Comparison of ENCODE assay signal across 14 cellular contexts in the genomic region with DNA sequence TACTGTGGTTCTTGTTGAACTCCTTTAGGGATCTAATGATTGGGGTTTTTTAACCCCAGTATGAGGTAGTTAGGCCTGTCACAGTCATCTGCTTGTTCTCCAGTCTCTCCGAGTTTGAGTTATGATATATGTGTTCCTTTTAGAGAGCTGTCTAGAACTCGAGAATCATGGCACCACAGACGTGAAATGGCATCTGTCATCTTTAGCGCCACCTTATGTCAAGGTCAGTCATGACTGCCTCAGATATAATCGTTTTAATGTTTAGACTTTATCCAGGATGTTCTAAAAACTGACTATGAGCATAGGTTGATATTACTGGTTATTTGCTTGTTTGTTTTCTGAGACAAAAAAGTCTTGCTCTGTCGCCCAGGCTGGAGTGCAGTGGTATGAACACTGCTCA.
DNase-seq lines count a peak whose midpoint lies in the region; TF ChIP-seq lines count a peak whose summit lies in the region.
"Had no signal": no experiment of that assay in that cellular context is flagged by ENCODE, and none has a peak within 500 bp of the region (broad histone marks: within the 10 kb centered on the region; RNA-seq: fewer than 3 reads in every experiment).

No MANE protein-coding gene starts in this region.

- no peak overlapping the region for H3K4me3 ChIP-seq in astrocyte of the spinal cord (ENCODE audit: low read depth, low read length)
- H3K4me3 ChIP-seq in adrenal gland = no peak overlapping the region
- H3K4me3 ChIP-seq: breast epithelium, MG63, prostate gland had no signal

- intact Hi-C loops in adrenal gland (cut with DNase I) = no loop called here

- H3K4me1 ChIP-seq in adrenal gland (replicated peaks in 1 of 2) = no peaks in the 10 kb centered on the region
- H3K4me1 ChIP-seq: breast epithelium, prostate gland had no signal

- no peaks in the 10 kb centered on the region for H3K27me3 ChIP-seq in adrenal gland
- H3K27me3 ChIP-seq: breast epithelium, MG63 had no signal

- TF ChIP-seq CTCF in astrocyte of the spinal cord (IDR thresholded peaks at IDR 0.05; ENCODE audit: low read depth, low read length) (peak; percentile 22), neural crest cell (conservative IDR thresholded peaks at IDR 0.05) (peak; percentile 42), adrenal gland (IDR thresholded peaks at IDR 0.05) (peak in 1 of 6 experiments; percentile 14)

- DNase-seq in DMS53 (lab: John Stamatoyannopoulos, UW) (peak; percentile 40), DMS53 treated with DMSO at 0.1 percent for 48 hours (lab: John Stamatoyannopoulos, UW; ENCODE audit: unreplicated experiment) (no peak), KBM-7 (peak; percentile 15), astrocyte of the spinal cord (ENCODE audit: low read depth, low spot score) (no peak), neural crest cell (ENCODE audit: low read depth, low spot score) (no peak), DMS79 (lab: John Stamatoyannopoulos, UW) (no peak), adrenal gland (no peak), inferior parietal cortex (ENCODE audit: extremely low spot score) (no peak)
- DNase-seq: 8988T, foreskin melanocyte, left colon, MG63 had no signal

- 82 to 87% (median 83%) methylated on average over 6 of the region's 6 CpGs for WGBS in adrenal gland, 4 donors

- TF ChIP-seq POLR2A in adrenal gland (IDR thresholded peaks at IDR 0.05) = no peak

- peaks cover 5% of the 10 kb centered on the region for H3K9me3 Mint-ChIP-seq in neural crest cell

- in situ Hi-C loops in KBM-7 (cut with MboI; ENCODE audit: low pct_unique_long_range_greater_than_20kb, low sequenced_read_pairs) = no loop called here
- in situ Hi-C loops in astrocyte of the spinal cord (cut with HindIII; ENCODE audit: low sequenced_read_pairs) = no loop called here

- H3K36me3 ChIP-seq in adrenal gland (replicated peaks in 1 of 2) = peaks cover 0 to 37% of the 10 kb centered on the region in 2 donors

- H3K27ac ChIP-seq in adrenal gland = no peak overlapping the region
- H3K27ac ChIP-seq: breast epithelium, prostate gland had no signal

- no peak overlapping the region for H3K4me3 Mint-ChIP-seq in neural crest cell

- H3K36me3 Mint-ChIP-seq in neural crest cell (ENCODE audit: low read depth) = peaks cover 67% of the 10 kb centered on the region

- H3K9me3 ChIP-seq in adrenal gland (replicated peaks in 1 of 3) = no peaks in the 10 kb centered on the region
- H3K9me3 ChIP-seq: breast epithelium, MG63, prostate gland had no signal

- H3K27me3 Mint-ChIP-seq in neural crest cell (ENCODE audit: low read depth) = no peaks in the 10 kb centered on the region

- H3K27ac Mint-ChIP-seq in neural crest cell (ENCODE audit: unreplicated experiment) = no peak overlapping the region

- H3K4me1 Mint-ChIP-seq in neural crest cell = no peaks in the 10 kb centered on the region

Comparison
In these comparisons a context has a peak if more than half of its experiments do, and no peak if none do; other contexts are left out.
1. DNase-seq: peak in DMS53 (single experiment) and KBM-7 (single experiment); none in DMS53 treated with DMSO at 0.1 percent for 48 hours (single experiment), astrocyte of the spinal cord (single experiment), neural crest cell (single experiment), DMS79 (single experiment), adrenal gland (0 of 7) and inferior parietal cortex (single experiment).